In the genomic region with DNA sequence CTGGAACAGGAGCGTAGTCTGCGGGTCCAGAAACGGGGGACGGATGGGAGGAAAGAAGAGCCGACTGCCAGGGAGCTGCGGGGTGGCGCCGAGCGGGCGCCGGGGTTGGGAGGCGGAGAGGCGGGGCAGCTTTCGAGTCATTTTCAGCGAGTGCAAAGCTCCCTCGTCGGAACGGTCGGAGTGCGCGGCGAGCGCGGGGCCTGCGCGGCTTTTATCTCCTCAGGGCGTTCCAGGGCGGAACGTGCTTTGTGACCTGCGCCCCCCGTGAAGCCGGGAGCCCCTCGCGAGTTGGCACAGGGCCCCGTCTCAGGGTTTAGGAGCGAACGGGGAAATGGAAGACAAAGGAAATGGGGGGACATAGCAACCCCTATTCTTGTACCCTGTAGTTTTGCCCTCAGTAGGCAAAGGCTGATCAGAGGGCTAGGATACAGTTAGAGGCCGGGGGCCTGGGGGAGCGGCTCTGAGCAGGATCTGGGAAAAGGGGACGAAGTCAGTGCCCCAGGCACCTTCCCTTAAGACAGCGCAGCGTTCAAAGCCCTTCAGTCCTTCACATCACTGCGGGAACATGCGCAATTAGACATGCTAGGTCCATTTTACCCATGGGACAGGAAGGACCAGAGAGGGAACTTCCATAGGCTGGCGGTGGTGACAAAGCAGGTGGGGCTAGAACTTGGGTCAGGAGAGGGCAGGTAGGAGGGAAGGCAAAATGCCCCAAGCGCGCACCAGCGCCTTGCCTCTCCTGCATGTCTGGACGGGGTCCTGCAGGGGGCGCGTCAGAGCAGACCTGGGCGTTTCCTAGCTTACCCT, we compare ENCODE assay signal across 1 cellular context.
TF ChIP-seq lines count a peak whose summit lies in the region.

No MANE protein-coding gene starts in this region.

TF ChIP-seq in endothelial cell of umbilical vein, 7 proteins besides CTCF, POLR2A, EP300 and RAD21:
- no peak for TF ChIP-seq FOS (IDR thresholded peaks at IDR 0.05; ENCODE audit: borderline replicate concordance, insufficient read depth, low read length)
- TF ChIP-seq, protein P1, sequence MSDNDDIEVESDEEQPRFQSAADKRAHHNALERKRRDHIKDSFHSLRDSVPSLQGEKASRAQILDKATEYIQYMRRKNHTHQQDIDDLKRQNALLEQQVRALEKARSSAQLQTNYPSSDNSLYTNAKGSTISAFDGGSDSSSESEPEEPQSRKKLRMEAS (IDR thresholded peaks at IDR 0.05; ENCODE audit: insufficient read depth, insufficient read length): no peak
- no peak for TF ChIP-seq GATA2 (IDR thresholded peaks at IDR 0.05; ENCODE audit: insufficient read depth, insufficient read length, low read depth, low read length)
- TF ChIP-seq POLR2AphosphoS5 (IDR thresholded peaks at IDR 0.05; ENCODE audit: insufficient read depth, low read depth, low read length): no peak
- TF ChIP-seq EZH2 (IDR thresholded peaks at IDR 0.05; ENCODE audit: borderline replicate concordance, low read depth, low read length, severe bottlenecking): no peak
- no peak for TF ChIP-seq JUN (IDR thresholded peaks at IDR 0.05; ENCODE audit: borderline replicate concordance, insufficient read depth, insufficient read length, low read depth)
- TF ChIP-seq MYC (IDR thresholded peaks at IDR 0.05; ENCODE audit: low read depth, low read length): no peak
TF ChIP-seq in endothelial cell of umbilical vein: peak in this region for 0.
